Comparison of ENCODE assay signal across 8 cellular contexts in the genomic region with DNA sequence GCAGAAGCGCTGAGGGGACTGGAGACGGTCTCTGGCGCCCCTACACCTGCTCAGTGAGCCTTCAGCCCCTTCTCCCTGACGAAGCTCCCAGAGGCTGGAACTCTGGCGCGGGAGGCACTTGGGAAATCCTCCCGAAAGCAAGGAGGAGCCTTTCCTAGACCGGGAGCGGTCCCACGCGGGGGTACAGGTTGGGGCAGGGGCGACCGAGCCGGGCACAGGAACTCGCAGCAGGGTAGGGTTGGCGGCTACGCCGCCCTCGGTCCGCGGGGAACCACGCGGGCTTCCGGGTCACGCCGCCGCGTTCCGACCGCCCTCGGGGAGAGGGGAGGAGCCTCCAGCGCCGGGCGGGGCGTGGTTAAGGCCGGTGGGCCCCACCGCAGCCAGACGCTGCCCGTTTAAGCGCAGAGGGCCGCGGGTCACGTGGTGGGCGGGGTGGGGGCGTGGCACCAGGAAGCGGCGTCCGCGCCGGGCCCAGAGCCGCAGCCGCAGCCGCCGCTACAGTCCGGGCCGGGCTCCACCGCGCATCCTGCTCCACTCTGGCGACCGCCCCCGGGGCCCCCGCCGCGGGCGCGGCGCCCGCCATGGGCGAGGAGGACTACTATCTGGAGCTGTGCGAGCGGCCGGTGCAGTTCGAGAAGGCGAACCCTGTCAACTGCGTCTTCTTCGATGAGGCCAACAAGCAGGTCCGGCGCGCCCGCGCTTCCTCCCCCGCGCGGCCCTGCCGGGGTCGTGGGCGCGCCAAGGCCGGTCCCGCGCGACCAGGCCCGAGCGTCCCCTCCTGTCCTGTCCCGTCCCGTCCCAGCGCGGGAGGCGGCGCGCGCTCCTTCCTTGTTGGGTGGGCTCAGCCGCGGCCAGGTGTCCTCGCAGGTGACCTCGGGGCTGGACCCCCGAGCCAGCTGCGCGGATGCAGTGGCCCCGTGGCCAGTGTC. TPM values are rescaled to one million over a fixed set of nuclear protein-coding genes. Genes with fewer than 3 reads are reported as not detected.
A peak's percentile ranks its signal among the peaks of the same experiment; 100 is the strongest.
DNase-seq lines count a peak whose midpoint lies in the region; ATAC-seq and TF ChIP-seq lines count a peak whose summit lies in the region.

TSS of gene RMC1 (plus strand) at position 474 of the 929 bp plus-strand sequence. CDS start at position 582, 108 bp downstream.

- H3K27me3 ChIP-seq in HUES64 (ENCODE audit: insufficient read depth, low read length) (peaks cover 18% of the 10 kb centered on the region), OCI-LY3 (ENCODE audit: low read depth, low read length) (no peaks in the 10 kb centered on the region)

- peaks cover 27% of the 10 kb centered on the region for H3K79me2 ChIP-seq in OCI-LY3 (ENCODE audit: low read length)

- peak within 1 kb of the TSS; percentile 77 for H3K27ac ChIP-seq in HUES64 (ENCODE audit: low read depth, low read length)
- H3K27ac ChIP-seq in OCI-LY3 (ENCODE audit: low read length) = peak within 1 kb of the TSS; percentile 60

- H3K4me3 ChIP-seq in HUES64 (ENCODE audit: low read length) (peak within 1 kb of the TSS; percentile 76), OCI-LY3 (ENCODE audit: low read length) (peak within 1 kb of the TSS; percentile 93), epithelial cell of esophagus (ENCODE audit: low read length) (peak within 1 kb of the TSS; percentile 76), mucosa of descending colon (peak within 1 kb of the TSS; percentile 97)

- H3K36me3 ChIP-seq in HUES64 (ENCODE audit: insufficient read depth, low read length) (peaks cover 19% of the 10 kb centered on the region), OCI-LY3 (replicated peaks; ENCODE audit: low read depth, low read length) (peaks cover 10% of the 10 kb centered on the region), mucosa of descending colon (ENCODE audit: low read depth) (no peaks in the 10 kb centered on the region)

- peak; percentile 63 for DNase-seq in DMS 273 treated with DMSO at 0.1 percent for 48 hours (lab: John Stamatoyannopoulos, UW)
- peak; percentile 98 for DNase-seq in activated T-cell treated with anti-CD3 and anti-CD28 coated beads for 24 hours (ENCODE audit: low read depth)
- DNase-seq in epithelial cell of esophagus (ENCODE audit: low read depth) = peak; percentile 96
- DNase-seq in mucosa of descending colon = peak; percentile 98 to 100 (median 99)
- DNase-seq in stimulated activated CD8-positive, alpha-beta memory T cell treated with anti-CD3 and anti-CD28 coated beads, Interleukin-4, amount 100 ng/mL, for 1 hour (ENCODE audit: low read depth in 2 of 2, low spot score in 1 of 2) = peak; percentile 98 to 99

- TF ChIP-seq CTCF in OCI-LY3 (IDR thresholded peaks at IDR 0.05; ENCODE audit: low read depth, low read length) (peak; percentile 30; the same call in 1 of the 2 replicates), epithelial cell of esophagus (IDR thresholded peaks at IDR 0.05; ENCODE audit: insufficient read depth, low read depth, low read length, missing control alignments) (peak; percentile 17), mucosa of descending colon (IDR thresholded peaks at IDR 0.05) (no peak)

- peak within 1 kb of the TSS; percentile 94 for H3K4me2 ChIP-seq in OCI-LY3 (ENCODE audit: low read length)

- ATAC-seq in GM21447 (IDR thresholded peaks at IDR 0.05; ENCODE audit: unreplicated experiment) = peak; percentile 56
- peak; percentile 96 for ATAC-seq in mucosa of descending colon

- peak within 1 kb of the TSS; percentile 86 for H2AFZ ChIP-seq in OCI-LY3 (ENCODE audit: low read depth, low read length)

- H3K9ac ChIP-seq in HUES64 (ENCODE audit: low read depth, low read length) (peak within 1 kb of the TSS; percentile 89), OCI-LY3 (ENCODE audit: low read length) (peak within 1 kb of the TSS; percentile 86)

- under 1% methylated on average over 110 of the region's 110 CpGs for WGBS in HUES64

- H4K20me1 ChIP-seq in OCI-LY3 (ENCODE audit: insufficient read depth, low read length) = peaks cover 3% of the 10 kb centered on the region; the same call in 1 of the 2 replicates

- H3K9me3 ChIP-seq in HUES64 (ENCODE audit: insufficient read depth, low read depth, low read length) (no peaks in the 10 kb centered on the region), OCI-LY3 (ENCODE audit: insufficient read depth, low read length) (no peaks in the 10 kb centered on the region), mucosa of descending colon (no peaks in the 10 kb centered on the region)

- intact Hi-C loops in mucosa of descending colon (cut with DNase I, micrococcal nuclease) = no loop called here

- H3K4me1 ChIP-seq in HUES64 (ENCODE audit: insufficient read depth, low read length) (peaks cover 6% of the 10 kb centered on the region; the same call in 1 of the 2 replicates), OCI-LY3 (ENCODE audit: low read length) (peaks cover 29% of the 10 kb centered on the region), mucosa of descending colon (ENCODE audit: low read depth) (peaks cover 15% of the 10 kb centered on the region)

RNA-seq across cellular contexts. Expression of gene RMC1, which starts in this region (rescaled TPM):
- 14.4 TPM for polyA plus RNA-seq in HUES64 (2013, experiment 1 of 2)
- 13.2 TPM for polyA plus RNA-seq in HUES64 (2013, experiment 2 of 2)
- total RNA-seq in mucosa of descending colon = 10 to 100 TPM; 30.4 to 33.5 (median 30.5) TPM

Comparison
In these comparisons a context has a peak if more than half of its experiments do, and no peak if none do; other contexts are left out.
1. Peak in every context shown above with its lines: DNase-seq, ATAC-seq, H3K4me3 ChIP-seq and H3K27ac ChIP-seq.